Comparison of ENCODE assay signal across 15 cellular contexts in the genomic region with DNA sequence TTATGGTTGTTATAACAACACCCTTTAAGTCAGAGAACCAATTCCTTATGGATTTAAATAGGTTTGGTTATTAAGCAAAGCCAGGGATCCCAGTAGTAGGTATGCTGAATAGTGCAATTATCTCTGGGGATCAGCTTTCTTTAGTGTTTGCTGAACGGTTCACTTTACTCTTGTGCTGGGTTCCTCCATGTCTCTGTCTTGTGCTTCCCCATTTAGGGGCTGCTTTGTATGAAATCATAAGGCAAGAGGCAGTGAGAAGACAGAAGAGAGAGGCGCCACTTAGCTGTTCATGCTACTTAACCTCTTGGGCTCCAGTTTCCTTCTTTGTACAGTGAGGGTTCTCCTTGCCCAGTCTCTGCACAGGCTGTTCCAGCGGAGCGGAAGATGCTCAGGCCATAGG. TPM values are rescaled to one million over a fixed set of nuclear protein-coding genes. Genes with fewer than 3 reads are reported as not detected.
DNase-seq lines count a peak whose midpoint lies in the region; ATAC-seq, FAIRE-seq and TF ChIP-seq lines count a peak whose summit lies in the region.
"Had no signal": no experiment of that assay in that cellular context is flagged by ENCODE, and none has a peak within 500 bp of the region (broad histone marks: within the 10 kb centered on the region; RNA-seq: fewer than 3 reads in every experiment).

No MANE protein-coding gene starts in this region.

- H3K27ac ChIP-seq in K562 (ENCODE audit: extremely low read depth, low read depth, low read length) (peak overlapping the region; percentile 88), prostate gland (peak overlapping the region; percentile 94 to 96)

- no peak overlapping the region for H3K27ac Mint-ChIP-seq in T-helper 2 cell treated with Interferon-gamma antibody and Interleukin-4, amounts not matched to agents 5 μg/mL and 100 μg/mL, for 36 hours

- in situ Hi-C loops in K562 (cut with MboI), result loop anchor here (5.0 kb wide), 1 partner anchor 86 kb away; no protein-coding TSS in a partner anchor

- TF ChIP-seq RAD21 in K562 (CRISPR knock-in tag; conservative IDR thresholded peaks at IDR 0.05 in 1 of 2, IDR thresholded peaks at IDR 0.05 in 1 of 2), result no peak

- no TSS peak for BruUV-seq in K562 (replicated peaks; lab: Mats Ljungman, UMichigan)

- intact Hi-C loops in K562 (cut with micrococcal nuclease) (loop anchor here (2.0 to 10.0 kb wide), 3 partner anchors 15 to 231 kb away; no protein-coding TSS in a partner anchor), prostate gland (cut with DNase I) (loop anchor here (5.0 kb wide), 1 partner anchor 44 kb away; no protein-coding TSS in a partner anchor)

- peak overlapping the region in 1 of 2 experiments; percentile 72; a peak in 1 of 4 replicates for H3K9ac ChIP-seq in K562 (ENCODE audit: insufficient read depth in 1 of 2, low read depth in 2 of 2, low read length in 2 of 2)

- no peak overlapping the region for H2AFZ ChIP-seq in K562 (ENCODE audit: low read depth, low read length)

- H3K4me1 Mint-ChIP-seq in T-helper 2 cell treated with Interferon-gamma antibody and Interleukin-4, amounts not matched to agents 5 μg/mL and 100 μg/mL, for 36 hours (ENCODE audit: low read depth), result peaks cover 46% of the 10 kb centered on the region

- TF ChIP-seq POLR2A in K562 (conservative IDR thresholded peaks at IDR 0.05) (no peak), prostate gland (IDR thresholded peaks at IDR 0.05) (no peak)

- H3K4me3 Mint-ChIP-seq in T-helper 2 cell treated with Interferon-gamma antibody and Interleukin-4, amounts not matched to agents 5 μg/mL and 100 μg/mL, for 36 hours, result peak overlapping the region; percentile 98

- H3K36me3 ChIP-seq in K562 (ENCODE audit: control insufficient read depth, insufficient read depth, low read length), result peaks cover 45% of the 10 kb centered on the region
- no peaks in the 10 kb centered on the region for H3K36me3 ChIP-seq in prostate gland

- no peaks in the 10 kb centered on the region for H3K27me3 ChIP-seq in K562 (ENCODE audit: control insufficient read depth in 2 of 2, insufficient read depth in 2 of 2, low read length in 2 of 2)
- no peaks in the 10 kb centered on the region for H3K27me3 ChIP-seq in prostate gland (replicated peaks; ENCODE audit: insufficient read depth)
- H3K27me3 ChIP-seq: body of pancreas had no signal

- DNase-seq in T-helper 2 cell treated with Interferon-gamma antibody and Interleukin-4, amounts not matched to agents 5 μg/mL and 100 μg/mL, for 36 hours (ENCODE audit: low spot score), result no peak
- DNase-seq in T-helper 2 cell (no peak), Kasumi-1 (lab: John Stamatoyannopoulos, UW) (peak; percentile 54 to 59), K562 (ENCODE audit: extremely low read depth in 1 of 4, low spot score in 3 of 4) (no peak), prostate gland (ENCODE audit: low spot score) (no peak), RKO (ENCODE audit: low spot score) (no peak), NCI-H82 treated with DMSO at 0.1 percent for 48 hours (lab: John Stamatoyannopoulos, UW; ENCODE audit: unreplicated experiment) (no peak)
- DNase-seq: activated CD4-positive, CD25-positive, alpha-beta regulatory T cell treated with anti-CD3 and anti-CD28 coated beads, Interleukin-2, amount 50 U/mL, for 72 hours; body of pancreas; NCI-H526 treated with DMSO at 0.1 percent for 48 hours had no signal

- H3K79me2 ChIP-seq in K562 (ENCODE audit: control insufficient read depth, insufficient read depth, low read length), result peaks cover 85% of the 10 kb centered on the region

- H3K9me3 Mint-ChIP-seq in T-helper 2 cell treated with Interferon-gamma antibody and Interleukin-4, amounts not matched to agents 5 μg/mL and 100 μg/mL, for 36 hours, result peaks cover 4% of the 10 kb centered on the region

- POLR2A ChIA-PET in K562 (lab: Yijun Ruan, JAX), result interaction anchor here (0.7 to 1.9 kb wide), 3 partner anchors 16 to 170 kb away, joined by 3 to 8 read pairs (median 4); no protein-coding TSS in a partner anchor

- H3K9me1 ChIP-seq in K562 (ENCODE audit: control insufficient read depth, insufficient read depth, low read length), result peaks cover 2% of the 10 kb centered on the region

- H3K4me3 ChIP-seq in K562 (no peak overlapping the region), prostate gland (no peak overlapping the region)
- H3K4me3 ChIP-seq: body of pancreas had no signal

- TF ChIP-seq CTCF in K562 (IDR thresholded peaks at IDR 0.05 in 2 of 3, conservative IDR thresholded peaks at IDR 0.05 in 1 of 3; ENCODE audit: insufficient read depth in 2 of 3, low read depth in 1 of 3, low read length in 3 of 3) (no peak), prostate gland (IDR thresholded peaks at IDR 0.05) (no peak)

- no peak for TF ChIP-seq EP300 in K562 (IDR thresholded peaks at IDR 0.05; ENCODE audit: low read length)

- H3K9me3 ChIP-seq in K562 (replicated peaks; ENCODE audit: control insufficient read depth, insufficient read depth, low read depth, low read length) (0 out of 2 replicates have a peak, but pooled peaks cover 2% of the 10 kb centered on the region), prostate gland (no peaks in the 10 kb centered on the region)
- H3K9me3 ChIP-seq: body of pancreas had no signal

- no peak for FAIRE-seq in K562 (lab: Jason Lieb, UNC)
- FAIRE-seq: GM12892, GM19239, H1, urothelium cell line had no signal

- no peak for ATAC-seq in K562
- no peak for ATAC-seq in HG03457 (IDR thresholded peaks at IDR 0.05; ENCODE audit: unreplicated experiment)
- ATAC-seq: body of pancreas had no signal

- H3K27me3 Mint-ChIP-seq in T-helper 2 cell treated with Interferon-gamma antibody and Interleukin-4, amounts not matched to agents 5 μg/mL and 100 μg/mL, for 36 hours (ENCODE audit: low read depth), result no peaks in the 10 kb centered on the region

- CTCF ChIA-PET in K562 (lab: Yijun Ruan, JAX; ENCODE audit: low intra/inter-chr PET ratio), result no interaction called here

- WGBS in K562 (ENCODE audit: insufficient coverage, low coverage, missing lambda C conversion rate), result 81% methylated on average over 3 of the region's 4 CpGs
- WGBS in prostate gland, result 84% methylated on average over 4 of the region's 4 CpGs

- H3K4me1 ChIP-seq in K562 (replicated peaks in 1 of 2; ENCODE audit: control insufficient read depth in 2 of 2, insufficient read depth in 2 of 2, low read length in 2 of 2) (peaks cover 37 to 53% of the 10 kb centered on the region in 2 experiments), prostate gland (replicated peaks) (peaks cover 3% of the 10 kb centered on the region)

- peak overlapping the region; percentile 78 for H3K4me2 ChIP-seq in K562 (ENCODE audit: insufficient read depth, low read length)

- no peaks in the 10 kb centered on the region for H4K20me1 ChIP-seq in K562 (replicated peaks; ENCODE audit: control insufficient read depth, insufficient read depth, low read length)

- peaks cover 57% of the 10 kb centered on the region for H3K36me3 Mint-ChIP-seq in T-helper 2 cell treated with Interferon-gamma antibody and Interleukin-4, amounts not matched to agents 5 μg/mL and 100 μg/mL, for 36 hours (ENCODE audit: low read depth)

TF ChIP-seq in K562, 482 proteins besides CTCF, POLR2A, EP300 and RAD21 (continues in another document):
- TF ChIP-seq, protein P1, sequence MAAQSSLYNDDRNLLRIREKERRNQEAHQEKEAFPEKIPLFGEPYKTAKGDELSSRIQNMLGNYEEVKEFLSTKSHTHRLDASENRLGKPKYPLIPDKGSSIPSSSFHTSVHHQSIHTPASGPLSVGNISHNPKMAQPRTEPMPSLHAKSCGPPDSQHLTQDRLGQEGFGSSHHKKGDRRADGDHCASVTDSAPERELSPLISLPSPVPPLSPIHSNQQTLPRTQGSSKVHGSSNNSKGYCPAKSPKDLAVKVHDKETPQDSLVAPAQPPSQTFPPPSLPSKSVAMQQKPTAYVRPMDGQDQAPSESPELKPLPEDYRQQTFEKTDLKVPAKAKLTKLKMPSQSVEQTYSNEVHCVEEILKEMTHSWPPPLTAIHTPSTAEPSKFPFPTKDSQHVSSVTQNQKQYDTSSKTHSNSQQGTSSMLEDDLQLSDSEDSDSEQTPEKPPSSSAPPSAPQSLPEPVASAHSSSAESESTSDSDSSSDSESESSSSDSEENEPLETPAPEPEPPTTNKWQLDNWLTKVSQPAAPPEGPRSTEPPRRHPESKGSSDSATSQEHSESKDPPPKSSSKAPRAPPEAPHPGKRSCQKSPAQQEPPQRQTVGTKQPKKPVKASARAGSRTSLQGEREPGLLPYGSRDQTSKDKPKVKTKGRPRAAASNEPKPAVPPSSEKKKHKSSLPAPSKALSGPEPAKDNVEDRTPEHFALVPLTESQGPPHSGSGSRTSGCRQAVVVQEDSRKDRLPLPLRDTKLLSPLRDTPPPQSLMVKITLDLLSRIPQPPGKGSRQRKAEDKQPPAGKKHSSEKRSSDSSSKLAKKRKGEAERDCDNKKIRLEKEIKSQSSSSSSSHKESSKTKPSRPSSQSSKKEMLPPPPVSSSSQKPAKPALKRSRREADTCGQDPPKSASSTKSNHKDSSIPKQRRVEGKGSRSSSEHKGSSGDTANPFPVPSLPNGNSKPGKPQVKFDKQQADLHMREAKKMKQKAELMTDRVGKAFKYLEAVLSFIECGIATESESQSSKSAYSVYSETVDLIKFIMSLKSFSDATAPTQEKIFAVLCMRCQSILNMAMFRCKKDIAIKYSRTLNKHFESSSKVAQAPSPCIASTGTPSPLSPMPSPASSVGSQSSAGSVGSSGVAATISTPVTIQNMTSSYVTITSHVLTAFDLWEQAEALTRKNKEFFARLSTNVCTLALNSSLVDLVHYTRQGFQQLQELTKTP (IDR thresholded peaks at IDR 0.05; ENCODE audit: low read depth in 1 of 2, partially characterized antibody in 2 of 2), result no peak
- TF ChIP-seq FIP1L1 (IDR thresholded peaks at IDR 0.05; ENCODE audit: low read depth, low read length, poor library complexity, severe bottlenecking), result no peak
- TF ChIP-seq SIRT6 (IDR thresholded peaks at IDR 0.05; ENCODE audit: low read depth, low read length), result no peak

RNA-seq across cellular contexts. Expression of a gene that starts 3.5 kb away (rescaled TPM):
- total RNA-seq in K562 (2011; cell fraction: chromatin; rRNA removed; ENCODE audit: low replicate concordance), result 401 and 438 TPM in 2 replicates
- 288 and 318 TPM in 2 replicates for total RNA-seq in K562 (2011; cell fraction: nucleolus; rRNA removed)
- total RNA-seq in K562 (2011; cell fraction: nucleoplasm; rRNA removed), result 391 and 510 TPM in 2 replicates
- total RNA-seq in K562 (2014; rRNA removed) (57.1 and 57.4 TPM in 2 replicates), K562 (2014; rRNA removed; fragmentation: Illumina TruSeq; extraction: Trizol) (71.0 and 79.0 TPM in 2 replicates), K562 (2015; rRNA removed; fragmentation: Illumina TruSeq; extraction: Trizol) (39.3 and 42.3 TPM in 2 replicates), K562 (2021) (114 and 135 TPM in 2 replicates), prostate gland (100 to 1,000 TPM; 101 to 225 TPM)
- polyA plus RNA-seq in K562 (2011; rRNA removed) (93.3 and 144 TPM in 2 replicates), K562 (2014; fragmentation: Illumina TruSeq; extraction: Trizol) (108 and 145 TPM in 2 replicates), K562 (2014; fragmentation: Nextera tagmentation; extraction: Ambion mirVana) (10 to 100 TPM; 31.9 to 43.0 TPM), K562 (2014; rRNA removed) (74.1 and 80.6 TPM in 2 replicates)
- polyA plus RNA-seq in K562 (2011; cell fraction: cytosol; rRNA removed), result 75.4 and 100 TPM in 2 replicates
- polyA plus RNA-seq in K562 (2011; cell fraction: nucleus; rRNA removed), result 62.0 and 106 TPM in 2 replicates
- polyA plus RNA-seq in K562 (2012), result 65.3 and 96.3 TPM in 2 replicates
- 163 and 272 TPM in 2 replicates for polyA minus RNA-seq in K562 (2011; rRNA and poly(A)+ RNA removed)
- 58.4 and 107 TPM in 2 replicates for polyA minus RNA-seq in K562 (2011; cell fraction: cytosol; rRNA and poly(A)+ RNA removed)
- polyA minus RNA-seq in K562 (2011; cell fraction: nucleus; rRNA and poly(A)+ RNA removed), result 86.4 and 113 TPM in 2 replicates

Comparison
In these comparisons a context has a peak if more than half of its experiments do, and no peak if none do; other contexts are left out.
1. DNase-seq: peak in Kasumi-1 (2 of 2); none in T-helper 2 cell treated with Interferon-gamma antibody and Interleukin-4, amounts not matched to agents 5 μg/mL and 100 μg/mL, for 36 hours (single experiment), T-helper 2 cell (0 of 5), K562 (0 of 4), prostate gland (single experiment), RKO (single experiment) and NCI-H82 treated with DMSO at 0.1 percent for 48 hours (single experiment).